In the genomic region with DNA sequence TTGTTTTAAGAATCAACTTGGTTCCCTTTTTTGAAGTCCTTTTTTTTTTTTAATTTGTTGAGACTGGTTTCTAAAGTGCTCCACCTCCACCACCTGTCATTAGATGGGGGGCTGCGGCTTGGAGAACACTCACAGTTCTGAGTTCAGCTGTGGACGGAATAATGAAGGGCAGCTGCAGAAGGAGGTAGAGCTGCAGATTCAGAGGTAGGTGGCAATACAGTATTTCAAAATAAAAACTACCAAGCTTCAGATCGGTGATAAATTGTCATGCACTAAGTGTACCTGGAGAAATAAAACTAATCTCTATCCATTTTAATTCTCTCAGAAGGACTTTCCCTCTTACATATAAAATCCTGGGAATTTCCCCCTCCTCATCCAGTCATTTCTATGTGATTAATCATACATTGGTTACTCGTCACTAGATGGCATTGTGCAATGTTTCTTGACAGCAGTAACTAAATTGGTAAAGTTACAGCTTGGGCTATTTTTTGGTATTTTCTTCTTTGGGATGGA, we compare ENCODE assay signal across 1 cellular context.
TF ChIP-seq lines count a peak whose summit lies in the region.

No MANE protein-coding gene starts in this region.

TF ChIP-seq in GM12878, 131 proteins besides CTCF, POLR2A, EP300 and RAD21 (continued from another document):
- TF ChIP-seq, protein P1, sequence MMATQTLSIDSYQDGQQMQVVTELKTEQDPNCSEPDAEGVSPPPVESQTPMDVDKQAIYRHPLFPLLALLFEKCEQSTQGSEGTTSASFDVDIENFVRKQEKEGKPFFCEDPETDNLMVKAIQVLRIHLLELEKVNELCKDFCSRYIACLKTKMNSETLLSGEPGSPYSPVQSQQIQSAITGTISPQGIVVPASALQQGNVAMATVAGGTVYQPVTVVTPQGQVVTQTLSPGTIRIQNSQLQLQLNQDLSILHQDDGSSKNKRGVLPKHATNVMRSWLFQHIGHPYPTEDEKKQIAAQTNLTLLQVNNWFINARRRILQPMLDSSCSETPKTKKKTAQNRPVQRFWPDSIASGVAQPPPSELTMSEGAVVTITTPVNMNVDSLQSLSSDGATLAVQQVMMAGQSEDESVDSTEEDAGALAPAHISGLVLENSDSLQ (IDR thresholded peaks at IDR 0.05) = peak; percentile 36; the same call in 1 of the 2 replicates
- TF ChIP-seq MYC (IDR thresholded peaks at IDR 0.05; ENCODE audit: insufficient read depth, insufficient read length, insufficient replicate concordance, low read length, severe bottlenecking) (no peak), ESRRA (IDR thresholded peaks at IDR 0.05; ENCODE audit: low read length) (no peak), MLLT1 (IDR thresholded peaks at IDR 0.05) (no peak), ZNF384 (IDR thresholded peaks at IDR 0.05; ENCODE audit: borderline replicate concordance, low read depth, low read length) (peak; percentile 52; the same call in 1 of the 2 replicates), E2F4 (IDR thresholded peaks at IDR 0.05; ENCODE audit: low read depth, low read length) (no peak), ATF2 (IDR thresholded peaks at IDR 0.05; ENCODE audit: low read length) (no peak), CREM (IDR thresholded peaks at IDR 0.05; ENCODE audit: low read depth) (no peak), SIX5 (IDR thresholded peaks at IDR 0.05; ENCODE audit: low read depth, low read length, severe bottlenecking) (no peak), NR2F1 (conservative IDR thresholded peaks at IDR 0.05) (no peak), STAT3 (IDR thresholded peaks at IDR 0.05; ENCODE audit: low read depth, low read length) (no peak), RAD51 (IDR thresholded peaks at IDR 0.05) (no peak), NBN (IDR thresholded peaks at IDR 0.05) (peak; percentile 34; the same call in 1 of the 2 replicates), HCFC1 (IDR thresholded peaks at IDR 0.05; ENCODE audit: low read length) (no peak), PBX3 (IDR thresholded peaks at IDR 0.05; ENCODE audit: insufficient replicate concordance, low read depth, low read length) (no peak), SMAD5 (IDR thresholded peaks at IDR 0.05; ENCODE audit: low read depth) (no peak), NFXL1 (IDR thresholded peaks at IDR 0.05; ENCODE audit: borderline replicate concordance) (no peak), POLR2AphosphoS5 (IDR thresholded peaks at IDR 0.05; ENCODE audit: low read length) (no peak)
